In genomic region chr17:80290199-80290598, GRCh38 we compare ENCODE assay signal across 23 cellular contexts. TPM values are rescaled to one million over a fixed set of nuclear protein-coding genes. Genes with fewer than 3 reads are reported as not detected.
A peak's percentile ranks its signal among the peaks of the same experiment; 100 is the strongest.
DNase-seq lines count a peak whose midpoint lies in the region; ATAC-seq, FAIRE-seq and TF ChIP-seq lines count a peak whose summit lies in the region.
"Had no signal": no experiment of that assay in that cellular context is flagged by ENCODE, and none has a peak within 500 bp of the region (broad histone marks: within the 10 kb centered on the region; RNA-seq: fewer than 3 reads in every experiment).

No MANE protein-coding gene starts in this region.

- H3K4me3 ChIP-seq in CD8-positive, alpha-beta T cell (ENCODE audit: low read depth, low read length): no peak overlapping the region
- H3K4me3 ChIP-seq in HL-60 (replicated peaks; ENCODE audit: insufficient read depth, low read length) (no peak overlapping the region), bronchial epithelial cell (ENCODE audit: low read depth, low read length) (no peak overlapping the region), vagina (no peak overlapping the region), Peyer's patch (no peak overlapping the region)
- H3K4me3 ChIP-seq: suprapubic skin, uterus had no signal

- peaks cover 65% of the 10 kb centered on the region for H3K36me3 Mint-ChIP-seq in CD8-positive, alpha-beta T cell
- H3K36me3 Mint-ChIP-seq in T-cell: peaks cover 43% of the 10 kb centered on the region

- no peak for ATAC-seq in CD8-positive, alpha-beta T cell
- ATAC-seq in T-cell (replicated peaks in 1 of 4): no peak
- ATAC-seq: activated CD4-positive, CD25-positive, alpha-beta regulatory T cell treated with anti-CD3 and anti-CD28 coated beads, Interleukin-2, amount 50 U/mL, for 24 hours; left cardiac atrium; stimulated activated memory B cell treated with anti-CD40 and anti-IgM and Interleukin-4, amounts not matched to agents 10 μg/mL and 1 μg/mL and 100 μg/mL, for 72 hours had no signal

- TF ChIP-seq POLR2A in vagina (IDR thresholded peaks at IDR 0.05) (no peak), Peyer's patch (IDR thresholded peaks at IDR 0.05) (no peak)

- H3K27me3 ChIP-seq in CD8-positive, alpha-beta T cell (ENCODE audit: insufficient read depth, low read length): no peaks in the 10 kb centered on the region
- H3K27me3 ChIP-seq in HL-60 (ENCODE audit: insufficient read depth, poor library complexity, severe bottlenecking) (no peaks in the 10 kb centered on the region), bronchial epithelial cell (ENCODE audit: control insufficient read depth, insufficient read depth, low read length) (no peaks in the 10 kb centered on the region), vagina (no peaks in the 10 kb centered on the region), Peyer's patch (no peaks in the 10 kb centered on the region)
- H3K27me3 ChIP-seq: suprapubic skin, uterus had no signal

- H3K27ac ChIP-seq in CD8-positive, alpha-beta T cell (ENCODE audit: low read depth, low read length): no peak overlapping the region
- H3K27ac ChIP-seq in HL-60 (replicated peaks) (peak overlapping the region; percentile 31), vagina (no peak overlapping the region), Peyer's patch (no peak overlapping the region)
- H3K27ac ChIP-seq: suprapubic skin, uterus had no signal

- CTCF ChIA-PET in CD8-positive, alpha-beta T cell (lab: Charles Lee): no interaction called here
- CTCF ChIA-PET in T-cell (lab: Charles Lee): no interaction called here

- H3K27ac Mint-ChIP-seq in CD8-positive, alpha-beta T cell: peak overlapping the region; percentile 60
- peak overlapping the region in 1 of 2 donors; percentile 52 for H3K27ac Mint-ChIP-seq in T-cell
- H3K27ac Mint-ChIP-seq: brain had no signal

- no peaks in the 10 kb centered on the region for H3K4me1 ChIP-seq in CD8-positive, alpha-beta T cell (ENCODE audit: insufficient read depth, low read length)
- no peaks in the 10 kb centered on the region for H3K4me1 ChIP-seq in vagina
- no peaks in the 10 kb centered on the region for H3K4me1 ChIP-seq in Peyer's patch
- H3K4me1 ChIP-seq: suprapubic skin, uterus had no signal

- H3K36me3 ChIP-seq in CD8-positive, alpha-beta T cell (ENCODE audit: insufficient read depth, low read length): peaks cover 63% of the 10 kb centered on the region
- H3K36me3 ChIP-seq in bronchial epithelial cell (ENCODE audit: control insufficient read depth, insufficient read depth, low read length) (peaks cover 31% of the 10 kb centered on the region), vagina (peaks cover 0 to 68% of the 10 kb centered on the region in 2 donors), Peyer's patch (peaks cover 0 to 76% (median 0%) of the 10 kb centered on the region in 3 donors)
- H3K36me3 ChIP-seq: uterus had no signal

- H3K4me3 Mint-ChIP-seq in CD8-positive, alpha-beta T cell: no peak overlapping the region
- no peak overlapping the region for H3K4me3 Mint-ChIP-seq in T-cell
- H3K4me3 Mint-ChIP-seq: brain; stimulated activated memory B cell treated with anti-CD40 and anti-IgM and Interleukin-4, amounts not matched to agents 10 μg/mL and 1 μg/mL and 100 μg/mL, for 72 hours had no signal

- H3K27me3 Mint-ChIP-seq in CD8-positive, alpha-beta T cell (ENCODE audit: low read depth): no peaks in the 10 kb centered on the region
- H3K27me3 Mint-ChIP-seq in T-cell: no peaks in the 10 kb centered on the region
- H3K27me3 Mint-ChIP-seq: brain; naive B cell; stimulated activated memory B cell treated with anti-CD40 and anti-IgM and Interleukin-4, amounts not matched to agents 10 μg/mL and 1 μg/mL and 100 μg/mL, for 72 hours had no signal

- no peaks in the 10 kb centered on the region for H3K9me3 Mint-ChIP-seq in CD8-positive, alpha-beta T cell
- H3K9me3 Mint-ChIP-seq in T-cell: no peaks in the 10 kb centered on the region
- H3K9me3 Mint-ChIP-seq: brain; naive B cell; stimulated activated memory B cell treated with anti-CD40 and anti-IgM and Interleukin-4, amounts not matched to agents 10 μg/mL and 1 μg/mL and 100 μg/mL, for 72 hours had no signal

- no peaks in the 10 kb centered on the region for H3K9me3 ChIP-seq in CD8-positive, alpha-beta T cell (ENCODE audit: low read length)
- H3K9me3 ChIP-seq in vagina (no peaks in the 10 kb centered on the region), Peyer's patch (no peaks in the 10 kb centered on the region)
- H3K9me3 ChIP-seq: suprapubic skin, uterus had no signal

- FAIRE-seq in bronchial epithelial cell (lab: Jason Lieb, UNC): peak; percentile 92

- intact Hi-C loops in CD8-positive, alpha-beta T cell (cut with DNase I, micrococcal nuclease): no loop called here
- intact Hi-C loops in posterior vena cava (cut with DNase I): no loop called here
- intact Hi-C loops in vagina (cut with DNase I): no loop called here

- peaks cover 8% of the 10 kb centered on the region for H3K4me1 Mint-ChIP-seq in CD8-positive, alpha-beta T cell (ENCODE audit: low read depth)
- peaks cover 0 to 11% (median 11%) of the 10 kb centered on the region in 3 donors for H3K4me1 Mint-ChIP-seq in T-cell
- H3K4me1 Mint-ChIP-seq: brain had no signal

- no peak for DNase-seq in CD8-positive, alpha-beta T cell
- no peak for DNase-seq in HL-60 (ENCODE audit: low read depth in 1 of 2, low spot score in 1 of 2)
- DNase-seq in bronchial epithelial cell (ENCODE audit: low read depth): no peak
- DNase-seq in posterior vena cava (ENCODE audit: low spot score): peak; percentile 0
- DNase-seq in vagina (ENCODE audit: extremely low spot score in 2 of 2): no peak
- DNase-seq in Peyer's patch: no peak
- no peak for DNase-seq in T-cell
- DNase-seq: effector CD4-positive, alpha-beta T cell; EL; head of caudate nucleus; left cardiac atrium; mesendoderm; naive B cell; NCI-H1436 treated with DMSO at 0.1 percent for 48 hours; NCI-H2107; OCI-M1; Right ventricle myocardium superior; stimulated activated CD4-positive, alpha-beta T cell treated with anti-CD3 and anti-CD28 coated beads, Interleukin-2, amount 100 ng/mL, for 48 hours; uterus had no signal

- no peak for TF ChIP-seq CTCF in CD8-positive, alpha-beta T cell (IDR thresholded peaks at IDR 0.05)
- TF ChIP-seq CTCF in HL-60 (IDR thresholded peaks at IDR 0.05; ENCODE audit: insufficient read depth, low read length) (no peak), bronchial epithelial cell (IDR thresholded peaks at IDR 0.05; ENCODE audit: insufficient read depth, low read length, severe bottlenecking) (no peak), vagina (IDR thresholded peaks at IDR 0.05) (no peak), Peyer's patch (IDR thresholded peaks at IDR 0.05) (no peak)

- POLR2A ChIA-PET in CD8-positive, alpha-beta T cell (lab: Charles Lee): no interaction called here
- POLR2A ChIA-PET in T-cell (lab: Charles Lee): no interaction called here

RNA-seq across cellular contexts. Expression of gene RNF213, which starts 29.5 kb away (rescaled TPM):
- total RNA-seq in CD8-positive, alpha-beta T cell: 100 to 1,000 TPM; 318 to 336 TPM
- 41.3 and 46.2 TPM in 2 replicates for total RNA-seq in bronchial epithelial cell
- 10 to 100 TPM; 98.8 to 99.3 TPM for total RNA-seq in posterior vena cava
- total RNA-seq in vagina: 144 TPM
- total RNA-seq in Peyer's patch: 100 to 1,000 TPM; 187 to 404 (median 293) TPM
- 100 to 1,000 TPM; 433 to 628 (median 590) TPM for total RNA-seq in T-cell
